Comparison of ENCODE assay signal across 23 cellular contexts in genomic region chr4:179285696-179286095, GRCh38.
"Had no signal": no experiment of that assay in that cellular context is flagged by ENCODE, and none has a peak within 500 bp of the region (broad histone marks: within the 10 kb centered on the region; RNA-seq: fewer than 3 reads in every experiment).

No MANE protein-coding gene starts in this region.

- H3K4me3 ChIP-seq: esophagus squamous epithelium, gastroesophageal sphincter, left ventricle myocardium inferior, psoas muscle, spleen, testis, tibial nerve had no signal

- H3K9me3 Mint-ChIP-seq: nephron progenitor cell had no signal

- DNase-seq: effector memory CD8-positive, alpha-beta T cell; esophagus squamous epithelium; foreskin fibroblast; glutamatergic neuron; immature natural killer cell; left ventricle myocardium inferior; mesendoderm; naive B cell; nephron progenitor cell; psoas muscle; retina; spleen; stimulated activated CD4-positive, alpha-beta T cell treated with anti-CD3 and anti-CD28 coated beads, Interleukin-15, amount 100 ng/mL, for 24 hours; stimulated activated CD4-positive, alpha-beta T cell treated with anti-CD3 and anti-CD28 coated beads, Interleukin-1b, Interleukin-23, amount 100 ng/mL, for 48 hours; stimulated activated CD4-positive, alpha-beta T cell treated with anti-CD3 and anti-CD28 coated beads, Interleukin-4, amount 100 ng/mL, for 24 hours; testis had no signal

- H3K27me3 ChIP-seq: esophagus squamous epithelium, gastroesophageal sphincter, spleen, testis, tibial nerve had no signal

- H3K4me3 Mint-ChIP-seq: dendritic cell treated with granulocyte-macrophage colony-stimulating factor and Interleukin-4, amounts not matched to agents 40 ng/mL and 50 ng/mL, for 4 days; effector memory CD8-positive, alpha-beta T cell; immature natural killer cell; naive B cell; nephron progenitor cell; stimulated activated memory B cell treated with anti-CD40 and anti-IgM and Interleukin-4, amounts not matched to agents 10 μg/mL and 1 μg/mL and 100 μg/mL, for 72 hours; stimulated activated naive CD8-positive, alpha-beta T cell treated with anti-CD3 and anti-CD28 coated beads, Interleukin-15, Interleukin-2, amounts not matched to agents 100 ng/mL and 50 ng/mL, for 24 hours had no signal

- H3K27ac Mint-ChIP-seq: dendritic cell treated with granulocyte-macrophage colony-stimulating factor and Interleukin-4, amounts not matched to agents 40 ng/mL and 50 ng/mL, for 4 days; effector memory CD8-positive, alpha-beta T cell; immature natural killer cell; nephron progenitor cell; stimulated activated memory B cell treated with anti-CD40 and anti-IgM and Interleukin-4, amounts not matched to agents 10 μg/mL and 1 μg/mL and 100 μg/mL, for 72 hours; stimulated activated naive CD8-positive, alpha-beta T cell treated with anti-CD3 and anti-CD28 coated beads, Interleukin-15, Interleukin-2, amounts not matched to agents 100 ng/mL and 50 ng/mL, for 24 hours had no signal

- H3K4me1 Mint-ChIP-seq: immature natural killer cell; naive B cell; nephron progenitor cell; stimulated activated memory B cell treated with anti-CD40 and anti-IgM and Interleukin-4, amounts not matched to agents 10 μg/mL and 1 μg/mL and 100 μg/mL, for 72 hours had no signal

- H3K9me3 ChIP-seq: esophagus squamous epithelium, gastroesophageal sphincter, left ventricle myocardium inferior, psoas muscle, testis, tibial nerve had no signal

- H3K27ac ChIP-seq: epithelial cell of prostate, esophagus squamous epithelium, gastroesophageal sphincter, left ventricle myocardium inferior, parathyroid adenoma, psoas muscle, spleen, testis, tibial nerve had no signal

- H3K27me3 Mint-ChIP-seq: dendritic cell treated with granulocyte-macrophage colony-stimulating factor and Interleukin-4, amounts not matched to agents 40 ng/mL and 50 ng/mL, for 4 days; effector memory CD8-positive, alpha-beta T cell; naive B cell; stimulated activated memory B cell treated with anti-CD40 and anti-IgM and Interleukin-4, amounts not matched to agents 10 μg/mL and 1 μg/mL and 100 μg/mL, for 72 hours; stimulated activated naive CD8-positive, alpha-beta T cell treated with anti-CD3 and anti-CD28 coated beads, Interleukin-15, Interleukin-2, amounts not matched to agents 100 ng/mL and 50 ng/mL, for 24 hours had no signal

- H3K4me1 ChIP-seq: esophagus squamous epithelium, gastroesophageal sphincter, left ventricle myocardium inferior, parathyroid adenoma, psoas muscle, spleen, testis, tibial nerve had no signal

- H3K36me3 ChIP-seq: esophagus squamous epithelium, gastroesophageal sphincter, left ventricle myocardium inferior, spleen, tibial nerve had no signal

- H3K36me3 Mint-ChIP-seq: naive B cell; stimulated activated memory B cell treated with anti-CD40 and anti-IgM and Interleukin-4, amounts not matched to agents 10 μg/mL and 1 μg/mL and 100 μg/mL, for 72 hours had no signal
